Comparison of ENCODE assay signal across 9 cellular contexts in genomic region chr19:18503971-18504885, GRCh38. TPM values are rescaled to one million over a fixed set of nuclear protein-coding genes. Genes with fewer than 3 reads are reported as not detected.
DNase-seq lines count a peak whose midpoint lies in the region; ATAC-seq and TF ChIP-seq lines count a peak whose summit lies in the region.
"Had no signal": no experiment of that assay in that cellular context is flagged by ENCODE, and none has a peak within 500 bp of the region (broad histone marks: within the 10 kb centered on the region; RNA-seq: fewer than 3 reads in every experiment).

No MANE protein-coding gene starts in this region.

- H3K4me3 Mint-ChIP-seq in endothelial cell (ENCODE audit: unreplicated experiment) = no peak overlapping the region
- no peak overlapping the region for H3K4me3 Mint-ChIP-seq in stimulated activated naive CD8-positive, alpha-beta T cell treated with anti-CD3 and anti-CD28 coated beads, Interleukin-15, amount 100 ng/mL, for 72 hours

- peaks cover 95 to 98% (median 96%) of the 10 kb centered on the region in 4 donors for H3K4me1 ChIP-seq in upper lobe of left lung

- H3K27ac Mint-ChIP-seq in activated naive CD4-positive, alpha-beta T cell treated with anti-CD3 and anti-CD28 coated beads, Interleukin-2, amount 50 U/mL, for 72 hours = peak overlapping the region; percentile 14 to 83
- H3K27ac Mint-ChIP-seq in endothelial cell (ENCODE audit: unreplicated experiment) = no peak overlapping the region
- H3K27ac Mint-ChIP-seq in stimulated activated naive CD8-positive, alpha-beta T cell treated with anti-CD3 and anti-CD28 coated beads, Interleukin-15, amount 100 ng/mL, for 72 hours = no peak overlapping the region

- no peaks in the 10 kb centered on the region for H3K9me3 ChIP-seq in upper lobe of left lung

- H3K27me3 Mint-ChIP-seq in endothelial cell (ENCODE audit: unreplicated experiment) = peaks cover 7% of the 10 kb centered on the region
- no peaks in the 10 kb centered on the region for H3K27me3 Mint-ChIP-seq in stimulated activated naive CD8-positive, alpha-beta T cell treated with anti-CD3 and anti-CD28 coated beads, Interleukin-15, amount 100 ng/mL, for 72 hours

- H3K27ac ChIP-seq in VCaP (peak overlapping the region; percentile 94), upper lobe of left lung (peak overlapping the region in 3 of 4 donors; percentile 60 to 78 (median 77))

- no peaks in the 10 kb centered on the region for H3K9me3 Mint-ChIP-seq in activated naive CD4-positive, alpha-beta T cell treated with anti-CD3 and anti-CD28 coated beads, Interleukin-2, amount 50 U/mL, for 72 hours
- H3K9me3 Mint-ChIP-seq in endothelial cell (ENCODE audit: unreplicated experiment) = no peaks in the 10 kb centered on the region
- no peaks in the 10 kb centered on the region for H3K9me3 Mint-ChIP-seq in stimulated activated naive CD8-positive, alpha-beta T cell treated with anti-CD3 and anti-CD28 coated beads, Interleukin-15, amount 100 ng/mL, for 72 hours

- no peaks in the 10 kb centered on the region for H3K27me3 ChIP-seq in upper lobe of left lung

- H3K4me1 Mint-ChIP-seq in endothelial cell (ENCODE audit: unreplicated experiment) = peaks cover 12% of the 10 kb centered on the region
- peaks cover 98% of the 10 kb centered on the region for H3K4me1 Mint-ChIP-seq in stimulated activated naive CD8-positive, alpha-beta T cell treated with anti-CD3 and anti-CD28 coated beads, Interleukin-15, amount 100 ng/mL, for 72 hours

- no peaks in the 10 kb centered on the region for H3K36me3 Mint-ChIP-seq in activated naive CD4-positive, alpha-beta T cell treated with anti-CD3 and anti-CD28 coated beads, Interleukin-2, amount 50 U/mL, for 72 hours
- peaks cover 7% of the 10 kb centered on the region for H3K36me3 Mint-ChIP-seq in endothelial cell (ENCODE audit: low read depth, unreplicated experiment)

- no peak for TF ChIP-seq POLR2A in upper lobe of left lung (IDR thresholded peaks at IDR 0.05)

- no peak for TF ChIP-seq CTCF in VCaP (conservative IDR thresholded peaks at IDR 0.05)
- TF ChIP-seq CTCF in upper lobe of left lung (IDR thresholded peaks at IDR 0.05) = no peak
- no peak for TF ChIP-seq CTCF in endothelial cell (IDR thresholded peaks at IDR 0.05; ENCODE audit: unreplicated experiment)

- peak in 1 of 2 donors; percentile 14 for ATAC-seq in activated naive CD4-positive, alpha-beta T cell treated with anti-CD3 and anti-CD28 coated beads, Interleukin-2, amount 50 U/mL, for 72 hours
- ATAC-seq in left lobe of liver (peak; percentile 66), upper lobe of left lung (ENCODE audit: low FRiP score in 2 of 2) (peak in 1 of 2 donors; percentile 19), HG02763 (IDR thresholded peaks at IDR 0.05; ENCODE audit: unreplicated experiment) (no peak)
- ATAC-seq in stimulated activated naive CD8-positive, alpha-beta T cell treated with anti-CD3 and anti-CD28 coated beads, Interleukin-15, amount 100 ng/mL, for 72 hours = no peak

- no peak for TF ChIP-seq EP300 in upper lobe of left lung (IDR thresholded peaks at IDR 0.05)

- DNase-seq in activated naive CD4-positive, alpha-beta T cell treated with anti-CD3 and anti-CD28 coated beads, Interleukin-2, amount 50 U/mL, for 72 hours (ENCODE audit: low spot score in 2 of 2) = no peak
- DNase-seq in activated naive CD4-positive, alpha-beta T cell (lab: John Stamatoyannopoulos, UW) = no peak
- peak; percentile 93 for DNase-seq in left lobe of liver (ENCODE audit: low spot score)
- no peak for DNase-seq in upper lobe of left lung
- DNase-seq in endothelial cell (ENCODE audit: low spot score) = no peak
- DNase-seq in stimulated activated naive CD8-positive, alpha-beta T cell treated with anti-CD3 and anti-CD28 coated beads, Interleukin-15, amount 100 ng/mL, for 72 hours = no peak
- DNase-seq: NCI-H1694 treated with DMSO at 0.1 percent for 48 hours had no signal

- no peaks in the 10 kb centered on the region for H3K36me3 ChIP-seq in upper lobe of left lung

- H3K4me3 ChIP-seq in upper lobe of left lung = no peak overlapping the region

- 68 to 83% methylated on average over 15 to 20 of the region's 20 CpGs for WGBS in upper lobe of left lung, 2 donors

RNA-seq across cellular contexts. Expression of gene ELL, which starts 17.6 kb away (rescaled TPM):
- total RNA-seq in activated naive CD4-positive, alpha-beta T cell treated with anti-CD3 and anti-CD28 coated beads, Interleukin-2, amount 50 U/mL, for 72 hours = 10 to 100 TPM; 18.8 to 23.0 TPM
- 11.2 TPM for total RNA-seq in left lobe of liver
- 10 to 100 TPM; 19.8 to 66.0 (median 22.4) TPM for total RNA-seq in upper lobe of left lung
- total RNA-seq in endothelial cell (ENCODE audit: unreplicated experiment) = 11.0 TPM

RNA-seq across cellular contexts. Expression of gene FKBP8, which starts 39.1 kb away (rescaled TPM):
- total RNA-seq in activated naive CD4-positive, alpha-beta T cell treated with anti-CD3 and anti-CD28 coated beads, Interleukin-2, amount 50 U/mL, for 72 hours = 100 to 1,000 TPM; 153 to 236 TPM
- 116 TPM for total RNA-seq in left lobe of liver
- 100 to 1,000 TPM; 242 to 450 (median 284) TPM for total RNA-seq in upper lobe of left lung
- 229 TPM for total RNA-seq in endothelial cell (ENCODE audit: unreplicated experiment)

RNA-seq across cellular contexts. Expression of gene KXD1, which starts 53.4 kb away (rescaled TPM):
- total RNA-seq in activated naive CD4-positive, alpha-beta T cell treated with anti-CD3 and anti-CD28 coated beads, Interleukin-2, amount 50 U/mL, for 72 hours = 100 to 1,000 TPM in 1 of 2 donors, 10 to 100 TPM in 1; 75.8 to 122 TPM
- total RNA-seq in left lobe of liver (30.4 TPM), upper lobe of left lung (100 to 1,000 TPM in 3 of 6 donors, 10 to 100 TPM in 3; 69.6 to 333 (median 103) TPM), endothelial cell (ENCODE audit: unreplicated experiment) (105 TPM)

Comparison
In these comparisons a context has a peak if more than half of its experiments do, and no peak if none do; other contexts are left out.
1. H3K27ac Mint-ChIP-seq: peak in activated naive CD4-positive, alpha-beta T cell treated with anti-CD3 and anti-CD28 coated beads, Interleukin-2, amount 50 U/mL, for 72 hours (2 of 2); none in endothelial cell (single experiment) and stimulated activated naive CD8-positive, alpha-beta T cell treated with anti-CD3 and anti-CD28 coated beads, Interleukin-15, amount 100 ng/mL, for 72 hours (0 of 2).